16 cellular contexts compared by ENCODE assay signal in genomic region chr16:30926333-30926811, GRCh38. TPM values are rescaled to one million over a fixed set of nuclear protein-coding genes. Genes with fewer than 3 reads are reported as not detected.
DNase-seq lines count a peak whose midpoint lies in the region; ATAC-seq and TF ChIP-seq lines count a peak whose summit lies in the region.
"Had no signal": no experiment of that assay in that cellular context is flagged by ENCODE, and none has a peak within 500 bp of the region (broad histone marks: within the 10 kb centered on the region; RNA-seq: fewer than 3 reads in every experiment).

No MANE protein-coding gene starts in this region.

- peaks cover 25% of the 10 kb centered on the region for H3K4me1 Mint-ChIP-seq in activated CD4-positive, alpha-beta T cell treated with anti-CD3 and anti-CD28 coated beads, Interleukin-2, amount 10 ng/mL, durations not matched to agents 7 days and 5 days
- peaks cover 21% of the 10 kb centered on the region for H3K4me1 Mint-ChIP-seq in central memory CD8-positive, alpha-beta T cell

- H3K27ac Mint-ChIP-seq in activated CD4-positive, alpha-beta T cell treated with anti-CD3 and anti-CD28 coated beads, Interleukin-2, amount 10 ng/mL, durations not matched to agents 7 days and 5 days: no peak overlapping the region
- peak overlapping the region; percentile 4 for H3K27ac Mint-ChIP-seq in central memory CD8-positive, alpha-beta T cell (ENCODE audit: low read depth)

- no peak for TF ChIP-seq CTCF in osteoblast (IDR thresholded peaks at IDR 0.05; ENCODE audit: extremely low read depth, low read depth, low read length)

- H3K4me2 ChIP-seq in osteoblast (ENCODE audit: insufficient read depth, low read length): no peak overlapping the region

- CTCF ChIA-PET in activated CD4-positive, alpha-beta T cell treated with anti-CD3 and anti-CD28 coated beads, Interleukin-2, amount 10 ng/mL, durations not matched to agents 7 days and 5 days (lab: Charles Lee): interaction anchor here (2.1 to 6.6 kb wide), 3 partner anchors 14 to 82 kb away, joined by 4 to 48 read pairs (median 7); no protein-coding TSS in a partner anchor

- H3K36me3 Mint-ChIP-seq in activated CD4-positive, alpha-beta T cell treated with anti-CD3 and anti-CD28 coated beads, Interleukin-2, amount 10 ng/mL, durations not matched to agents 7 days and 5 days (ENCODE audit: low read depth): peaks cover 3% of the 10 kb centered on the region
- H3K36me3 Mint-ChIP-seq in central memory CD8-positive, alpha-beta T cell (ENCODE audit: insufficient read depth): peaks cover 6% of the 10 kb centered on the region

- no peak for ATAC-seq in central memory CD8-positive, alpha-beta T cell (replicated peaks; ENCODE audit: extremely low read depth, poor library complexity, severe bottlenecking)
- ATAC-seq in GM18907 (IDR thresholded peaks at IDR 0.05; ENCODE audit: unreplicated experiment): no peak
- ATAC-seq in GM19452 (IDR thresholded peaks at IDR 0.05; ENCODE audit: unreplicated experiment): no peak
- ATAC-seq: A549, left colon, upper lobe of right lung had no signal

- peaks cover 17% of the 10 kb centered on the region for H3K4me1 ChIP-seq in osteoblast (ENCODE audit: insufficient read depth, low read length)
- H3K4me1 ChIP-seq: SJSA1 had no signal

- H3K9me3 ChIP-seq in KOPT-K1 (ENCODE audit: insufficient read depth, low read length, poor library complexity, severe bottlenecking): no peaks in the 10 kb centered on the region
- H3K9me3 ChIP-seq in osteoblast (ENCODE audit: low read depth, low read length): no peaks in the 10 kb centered on the region
- H3K9me3 ChIP-seq: A549, esophagus squamous epithelium, SJSA1, upper lobe of right lung had no signal

- H3K4me3 Mint-ChIP-seq in activated CD4-positive, alpha-beta T cell treated with anti-CD3 and anti-CD28 coated beads, Interleukin-2, amount 10 ng/mL, durations not matched to agents 7 days and 5 days: peak overlapping the region; percentile 5
- H3K4me3 Mint-ChIP-seq in central memory CD8-positive, alpha-beta T cell: peak overlapping the region; percentile 50

- H3K27ac ChIP-seq in KOPT-K1 (ENCODE audit: low read depth, low read length, poor library complexity, severe bottlenecking) (peak overlapping the region; percentile 13), osteoblast (ENCODE audit: low read depth, low read length) (no peak overlapping the region)
- H3K27ac ChIP-seq: A549, SJSA1, upper lobe of right lung had no signal

- H3K79me2 ChIP-seq in osteoblast (ENCODE audit: insufficient read depth, low read length): peaks cover 7% of the 10 kb centered on the region

- H4K20me1 ChIP-seq in osteoblast (ENCODE audit: insufficient read depth, low read length): peaks cover 9% of the 10 kb centered on the region

- H3K4me3 ChIP-seq in osteoblast (ENCODE audit: insufficient read depth, low read length): no peak overlapping the region
- H3K4me3 ChIP-seq: A549, esophagus squamous epithelium, SJSA1, upper lobe of right lung had no signal

- POLR2A ChIA-PET in activated CD4-positive, alpha-beta T cell treated with anti-CD3 and anti-CD28 coated beads, Interleukin-2, amount 10 ng/mL, durations not matched to agents 7 days and 5 days (lab: Charles Lee): no interaction called here

- no peaks in the 10 kb centered on the region for H3K27me3 Mint-ChIP-seq in activated CD4-positive, alpha-beta T cell treated with anti-CD3 and anti-CD28 coated beads, Interleukin-2, amount 10 ng/mL, durations not matched to agents 7 days and 5 days
- no peaks in the 10 kb centered on the region for H3K27me3 Mint-ChIP-seq in central memory CD8-positive, alpha-beta T cell

- no peaks in the 10 kb centered on the region for H3K27me3 ChIP-seq in osteoblast (ENCODE audit: insufficient read depth, low read length)
- H3K27me3 ChIP-seq: esophagus squamous epithelium, SJSA1, upper lobe of right lung had no signal

- no peaks in the 10 kb centered on the region for H3K9me3 Mint-ChIP-seq in activated CD4-positive, alpha-beta T cell treated with anti-CD3 and anti-CD28 coated beads, Interleukin-2, amount 10 ng/mL, durations not matched to agents 7 days and 5 days
- H3K9me3 Mint-ChIP-seq in central memory CD8-positive, alpha-beta T cell: no peaks in the 10 kb centered on the region

- peaks cover 54% of the 10 kb centered on the region for H3K36me3 ChIP-seq in KOPT-K1 (ENCODE audit: insufficient read depth, low read length)
- peaks cover 35% of the 10 kb centered on the region for H3K36me3 ChIP-seq in osteoblast (ENCODE audit: insufficient read depth, low read length)

- H2AFZ ChIP-seq in osteoblast (ENCODE audit: low read length): no peak overlapping the region

- no peak for DNase-seq in activated CD4-positive, alpha-beta T cell treated with anti-CD3 and anti-CD28 coated beads, Interleukin-2, amount 10 ng/mL, durations not matched to agents 7 days and 5 days
- no peak for DNase-seq in activated CD4-positive, alpha-beta T cell treated with anti-CD3 and anti-CD28 coated beads for 4 hours
- DNase-seq in central memory CD8-positive, alpha-beta T cell (ENCODE audit: low spot score in 2 of 2): no peak
- peak; percentile 68 for DNase-seq in osteoblast (ENCODE audit: insufficient read length, low spot score, missing footprints)
- DNase-seq in DMS153 treated with DMSO at 0.1 percent for 48 hours (lab: John Stamatoyannopoulos, UW; ENCODE audit: unreplicated experiment): no peak
- DNase-seq: cortex of kidney; esophagus squamous epithelium; left colon; NCI-H1105; stimulated activated naive CD4-positive, alpha-beta T cell treated with Interleukin-2 at 50 U/mL for 16 hours; upper lobe of right lung had no signal

RNA-seq across cellular contexts. Expression of gene FBXL19, which starts 3.0 kb away (rescaled TPM):
- total RNA-seq in activated CD4-positive, alpha-beta T cell treated with anti-CD3 and anti-CD28 coated beads, Interleukin-2, amount 10 ng/mL, durations not matched to agents 7 days and 5 days: 10 to 100 TPM; 21.7 to 22.4 TPM
- 12.7 and 14.5 TPM in 2 replicates for total RNA-seq in osteoblast

RNA-seq across cellular contexts. Expression of gene ORAI3, which starts 22.5 kb away (rescaled TPM):
- total RNA-seq in activated CD4-positive, alpha-beta T cell treated with anti-CD3 and anti-CD28 coated beads, Interleukin-2, amount 10 ng/mL, durations not matched to agents 7 days and 5 days: 10 to 100 TPM; 18.4 to 19.0 TPM
- 63.3 and 66.0 TPM in 2 replicates for total RNA-seq in osteoblast

RNA-seq across cellular contexts. Expression of gene CTF1, which starts 30.0 kb away (rescaled TPM):
- under 1 TPM; 0.22 to 0.31 TPM for total RNA-seq in activated CD4-positive, alpha-beta T cell treated with anti-CD3 and anti-CD28 coated beads, Interleukin-2, amount 10 ng/mL, durations not matched to agents 7 days and 5 days
- 2.9 and 3.3 TPM in 2 replicates for total RNA-seq in osteoblast

RNA-seq across cellular contexts. Expression of gene SETD1A, which starts 31.2 kb away (rescaled TPM):
- 10 to 100 TPM; 26.5 to 26.6 TPM for total RNA-seq in activated CD4-positive, alpha-beta T cell treated with anti-CD3 and anti-CD28 coated beads, Interleukin-2, amount 10 ng/mL, durations not matched to agents 7 days and 5 days
- total RNA-seq in osteoblast: 2.2 and 2.9 TPM in 2 replicates

RNA-seq across cellular contexts. Expression of gene BCL7C, which starts 32.5 kb away (rescaled TPM):
- 10 to 100 TPM; 21.8 to 22.1 TPM for total RNA-seq in activated CD4-positive, alpha-beta T cell treated with anti-CD3 and anti-CD28 coated beads, Interleukin-2, amount 10 ng/mL, durations not matched to agents 7 days and 5 days
- total RNA-seq in osteoblast: 33.3 and 36.2 TPM in 2 replicates
